Comparison of ENCODE assay signal across 9 cellular contexts in genomic region chr2:219499058-219499307, GRCh38. TPM values are rescaled to one million over a fixed set of nuclear protein-coding genes. Genes with fewer than 3 reads are reported as not detected.
DNase-seq lines count a peak whose midpoint lies in the region; ATAC-seq and TF ChIP-seq lines count a peak whose summit lies in the region.
"Had no signal": no experiment of that assay in that cellular context is flagged by ENCODE, and none has a peak within 500 bp of the region (broad histone marks: within the 10 kb centered on the region; RNA-seq: fewer than 3 reads in every experiment).

No MANE protein-coding gene starts in this region.

- H3K36me3 ChIP-seq in cardiac muscle cell (no peaks in the 10 kb centered on the region), lung (ENCODE audit: control insufficient read depth in 2 of 2, insufficient read depth in 2 of 2, low read length in 2 of 2) (peaks cover 0 to 10% of the 10 kb centered on the region in 2 donors), urinary bladder (ENCODE audit: insufficient read depth) (no peaks in the 10 kb centered on the region)

- H3K4me3 ChIP-seq in cardiac muscle cell (peak overlapping the region; percentile 39), astrocyte of the spinal cord (ENCODE audit: low read depth, low read length) (peak overlapping the region; percentile 88), lung (peak overlapping the region; percentile 67), urinary bladder (ENCODE audit: low read depth, low read length) (peak overlapping the region; percentile 70)

- H3K4me1 ChIP-seq in cardiac muscle cell (ENCODE audit: low read depth) (peaks cover 29% of the 10 kb centered on the region), lung (ENCODE audit: control insufficient read depth in 2 of 2, insufficient read depth in 2 of 2, low read length in 2 of 2) (peaks cover 3 to 16% of the 10 kb centered on the region in 2 donors), urinary bladder (ENCODE audit: insufficient read depth) (no peaks in the 10 kb centered on the region)

- ATAC-seq in left ventricle myocardium superior (no peak), lung (ENCODE audit: insufficient read depth, low FRiP score) (no peak)

- peaks cover 8% of the 10 kb centered on the region for H3K27me3 ChIP-seq in cardiac muscle cell
- H3K27me3 ChIP-seq in lung (ENCODE audit: control insufficient read depth, insufficient read depth) = no peaks in the 10 kb centered on the region

- TF ChIP-seq CTCF in cardiac muscle cell (IDR thresholded peaks at IDR 0.05; ENCODE audit: low read depth, low read length) (no peak), astrocyte of the spinal cord (IDR thresholded peaks at IDR 0.05; ENCODE audit: low read depth, low read length) (no peak), lung (IDR thresholded peaks at IDR 0.05; ENCODE audit: control extremely low read depth, extremely low read depth) (no peak), GM13977 (IDR thresholded peaks at IDR 0.05; ENCODE audit: extremely low read depth, insufficient read depth, missing control alignments) (no peak)

- no peaks in the 10 kb centered on the region for H3K9me3 ChIP-seq in cardiac muscle cell (ENCODE audit: low read depth)
- H3K9me3 ChIP-seq in lung (ENCODE audit: control insufficient read depth in 2 of 2, insufficient read depth in 1 of 2, low read length in 1 of 2) = peaks cover 0 to 5% of the 10 kb centered on the region in 2 donors

- WGBS in lung, 2 donors = 0% methylated on average over 3 of the region's 3 CpGs
- WGBS in urinary bladder = 1% methylated on average over 3 of the region's 3 CpGs

- no peak for DNase-seq in cardiac muscle cell (ENCODE audit: low read depth in 1 of 2, low spot score in 1 of 2)
- DNase-seq in left ventricle myocardium superior = no peak
- DNase-seq in astrocyte of the spinal cord (ENCODE audit: low read depth, low spot score) = no peak
- no peak for DNase-seq in lung (ENCODE audit: low spot score)
- DNase-seq in NCI-H526 (lab: John Stamatoyannopoulos, UW) = no peak
- no peak for DNase-seq in ACHN
- DNase-seq in GM13977 (ENCODE audit: low spot score) = no peak

- in situ Hi-C loops in astrocyte of the spinal cord (cut with HindIII; ENCODE audit: low sequenced_read_pairs) = no loop called here
- in situ Hi-C loops in ACHN (cut with HindIII; ENCODE audit: low pct_ligation_motif_present, low pct_unique_long_range_greater_than_20kb, low sequenced_read_pairs) = no loop called here
- in situ Hi-C loops in GM13977 (cut with MboI; ENCODE audit: low pct_unique_long_range_greater_than_20kb, low sequenced_read_pairs, unreplicated experiment) = no loop called here

- H3K27ac ChIP-seq in cardiac muscle cell (peak overlapping the region; percentile 60), lung (ENCODE audit: low read depth in 1 of 2, low read length in 1 of 2) (peak overlapping the region; percentile 33 to 76), urinary bladder (ENCODE audit: low read depth) (no peak overlapping the region)

- intact Hi-C loops in left ventricle myocardium superior (cut with micrococcal nuclease) = no loop called here

RNA-seq across cellular contexts. Expression of gene GMPPA, which starts 0.3 kb away (rescaled TPM):
- total RNA-seq in cardiac muscle cell = 35.0 and 45.5 TPM in 2 replicates
- 52.7 and 67.5 TPM in 2 replicates for polyA plus RNA-seq in cardiac muscle cell
- 21.6 TPM for total RNA-seq in left ventricle myocardium superior
- total RNA-seq in lung = 10 to 100 TPM; 18.8 to 48.9 TPM
- 10 to 100 TPM; 30.7 to 46.6 TPM for polyA plus RNA-seq in lung
- 34.3 TPM for total RNA-seq in urinary bladder
- polyA plus RNA-seq in urinary bladder = 32.1 TPM

RNA-seq across cellular contexts. Expression of gene ASIC4, which starts 15.3 kb away (rescaled TPM):
- total RNA-seq in cardiac muscle cell (6.4 and 9.5 TPM in 2 replicates), left ventricle myocardium superior (not detected), lung (under 1 TPM; 0.26 to 0.43 TPM), urinary bladder (0.32 TPM)
- polyA plus RNA-seq in cardiac muscle cell (3.3 and 4.3 TPM in 2 replicates), lung (under 1 TPM; 0.02 TPM), urinary bladder (0.18 TPM)
- total RNA-seq: pulmonary artery endothelial cell had no signal

RNA-seq across cellular contexts. Expression of gene CHPF, which starts 44.6 kb away (rescaled TPM):
- total RNA-seq in cardiac muscle cell (286 and 301 TPM in 2 replicates), left ventricle myocardium superior (93.1 TPM), lung (10 to 100 TPM; 42.7 to 89.6 TPM), urinary bladder (56.9 TPM)
- polyA plus RNA-seq in cardiac muscle cell (208 and 218 TPM in 2 replicates), lung (10 to 100 TPM; 44.6 to 71.6 TPM), urinary bladder (48.6 TPM)

RNA-seq across cellular contexts. Expression of gene TMEM198, which starts 44.8 kb away (rescaled TPM):
- total RNA-seq in cardiac muscle cell (6.7 and 7.4 TPM in 2 replicates), left ventricle myocardium superior (1.7 TPM), lung (1 to 10 TPM; 1.3 to 7.1 TPM), urinary bladder (2.0 TPM)
- polyA plus RNA-seq in cardiac muscle cell (8.2 and 12.2 TPM in 2 replicates), lung (1 to 10 TPM; 3.9 to 4.7 TPM), urinary bladder (6.0 TPM)
- total RNA-seq: pulmonary artery endothelial cell had no signal
